In genomic region chr22:20129747-20130014, GRCh38 we compare ENCODE assay signal across 1 cellular context.
A peak's percentile ranks its signal among the peaks of the same experiment; 100 is the strongest.
TF ChIP-seq lines count a peak whose summit lies in the region.

No MANE protein-coding gene starts in this region.

TF ChIP-seq in K562, 482 proteins besides CTCF, POLR2A, EP300 and RAD21:
- TF ChIP-seq EP400 (IDR thresholded peaks at IDR 0.05) (no peak), RBM14 (IDR thresholded peaks at IDR 0.05; ENCODE audit: borderline replicate concordance, insufficient read depth, low read depth, low read length) (peak; percentile 9; the same call in 1 of the 2 replicates), ZNF740 (CRISPR knock-in tag; IDR thresholded peaks at IDR 0.05) (no peak), ZNF740 (tag; IDR thresholded peaks at IDR 0.05) (peak in 1 of 2 experiments; percentile 57; a peak in 2 of 4 replicates), YY1 (IDR thresholded peaks at IDR 0.05; ENCODE audit: borderline replicate concordance in 1 of 3, control insufficient read depth in 1 of 3, extremely low read depth in 1 of 3, insufficient read depth in 3 of 3, insufficient read length in 1 of 3, insufficient replicate concordance in 2 of 3, low read depth in 1 of 3, low read length in 2 of 3) (peak in 2 of 3 experiments; percentile 50 to 64)
- TF ChIP-seq, protein P1, sequence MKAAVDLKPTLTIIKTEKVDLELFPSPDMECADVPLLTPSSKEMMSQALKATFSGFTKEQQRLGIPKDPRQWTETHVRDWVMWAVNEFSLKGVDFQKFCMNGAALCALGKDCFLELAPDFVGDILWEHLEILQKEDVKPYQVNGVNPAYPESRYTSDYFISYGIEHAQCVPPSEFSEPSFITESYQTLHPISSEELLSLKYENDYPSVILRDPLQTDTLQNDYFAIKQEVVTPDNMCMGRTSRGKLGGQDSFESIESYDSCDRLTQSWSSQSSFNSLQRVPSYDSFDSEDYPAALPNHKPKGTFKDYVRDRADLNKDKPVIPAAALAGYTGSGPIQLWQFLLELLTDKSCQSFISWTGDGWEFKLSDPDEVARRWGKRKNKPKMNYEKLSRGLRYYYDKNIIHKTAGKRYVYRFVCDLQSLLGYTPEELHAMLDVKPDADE (conservative IDR thresholded peaks at IDR 0.05; ENCODE audit: control insufficient read depth, low read depth, low read length): 0 out of 2 replicates have a peak, but pooled peaks have one; percentile 27
